Comparison of ENCODE assay signal across 1 cellular context in genomic region chr5:18732556-18733479, GRCh38.
TF ChIP-seq lines count a peak whose summit lies in the region.

No MANE protein-coding gene starts in this region.

TF ChIP-seq in HepG2, 621 proteins besides CTCF, POLR2A, EP300 and RAD21 (continued from another document):
- no peak for TF ChIP-seq KLF15 (CRISPR knock-in tag; IDR thresholded peaks at IDR 0.05; ENCODE audit: borderline replicate concordance)
